20 cellular contexts compared by ENCODE assay signal in the genomic region with DNA sequence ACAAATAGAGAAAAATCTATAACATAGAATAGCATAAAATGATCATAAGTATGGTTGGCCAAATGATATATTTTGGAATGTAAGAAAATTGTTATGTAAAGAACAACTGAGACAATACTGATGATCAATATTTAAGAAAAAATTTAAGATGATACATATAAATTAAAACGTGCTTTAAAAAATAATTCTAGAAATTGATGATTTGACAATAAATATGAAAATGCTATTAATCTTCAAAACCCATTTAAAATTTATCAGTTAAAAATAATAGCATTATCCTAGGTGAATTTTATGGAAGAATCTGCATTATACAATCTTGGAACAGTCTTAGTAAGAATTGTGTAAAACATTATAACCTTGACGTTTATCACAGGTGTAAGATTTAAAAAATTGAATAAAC.
DNase-seq lines count a peak whose midpoint lies in the region; ATAC-seq, FAIRE-seq and TF ChIP-seq lines count a peak whose summit lies in the region.
"Had no signal": no experiment of that assay in that cellular context is flagged by ENCODE, and none has a peak within 500 bp of the region (broad histone marks: within the 10 kb centered on the region; RNA-seq: fewer than 3 reads in every experiment).

No MANE protein-coding gene starts in this region.

- H2AFZ ChIP-seq in HepG2 (ENCODE audit: low read length) = no peak overlapping the region
- H2AFZ ChIP-seq in K562 (ENCODE audit: low read depth, low read length) = no peak overlapping the region
- H2AFZ ChIP-seq: GM23338 had no signal

- no peak for DNase-seq in HepG2 (ENCODE audit: low spot score)
- no peak for DNase-seq in right lobe of liver
- DNase-seq in K562 (ENCODE audit: extremely low read depth in 1 of 4, low spot score in 3 of 4) = no peak
- DNase-seq in kidney = no peak
- no peak for DNase-seq in D341Med (ENCODE audit: low spot score)
- no peak for DNase-seq in NCI-H2171 (lab: John Stamatoyannopoulos, UW)
- DNase-seq: C1 segment of cervical spinal cord; Calu3; CD4-positive, alpha-beta memory T cell; COR-L47; DMS153; DND-41; GDM1; H9 had no signal

- TF ChIP-seq POLR2A in HepG2 (IDR thresholded peaks at IDR 0.05; ENCODE audit: insufficient read depth in 1 of 2, low read depth in 2 of 2, low read length in 2 of 2) = no peak
- no peak for TF ChIP-seq POLR2A in right lobe of liver (IDR thresholded peaks at IDR 0.05)
- no peak for TF ChIP-seq POLR2A in K562 (conservative IDR thresholded peaks at IDR 0.05)

- TF ChIP-seq EP300 in HepG2 (IDR thresholded peaks at IDR 0.05; ENCODE audit: low read depth in 2 of 2, low read length in 2 of 2) (no peak), HepG2 (CRISPR knock-in tag; IDR thresholded peaks at IDR 0.05; ENCODE audit: borderline replicate concordance) (no peak), K562 (IDR thresholded peaks at IDR 0.05; ENCODE audit: low read length) (no peak)

- H3K9ac ChIP-seq in HepG2 (ENCODE audit: insufficient read depth, low read depth, low read length) (no peak overlapping the region), K562 (ENCODE audit: insufficient read depth in 1 of 2, low read depth in 2 of 2, low read length in 2 of 2) (no peak overlapping the region), kidney (ENCODE audit: low read length in 2 of 2) (no peak overlapping the region)

- no peak overlapping the region for H3K27ac ChIP-seq in HepG2 (ENCODE audit: extremely low read length, insufficient read depth, low read length)
- no peak overlapping the region for H3K27ac ChIP-seq in right lobe of liver
- H3K27ac ChIP-seq in K562 (ENCODE audit: extremely low read depth, low read depth, low read length) = no peak overlapping the region
- no peak overlapping the region for H3K27ac ChIP-seq in kidney (ENCODE audit: low read depth in 2 of 2, low read length in 2 of 2)
- H3K27ac ChIP-seq: 22Rv1 had no signal

- ATAC-seq in HepG2 (no peak), right lobe of liver (no peak), K562 (no peak), HG03565 (IDR thresholded peaks at IDR 0.05; ENCODE audit: unreplicated experiment) (no peak)
- ATAC-seq: GM12878, HCT116 had no signal

- no peaks in the 10 kb centered on the region for H3K79me2 ChIP-seq in HepG2 (ENCODE audit: insufficient read depth, low read length)
- H3K79me2 ChIP-seq in K562 (ENCODE audit: control insufficient read depth, insufficient read depth, low read length) = no peaks in the 10 kb centered on the region

- TF ChIP-seq RAD21 in HepG2 (CRISPR knock-in tag; IDR thresholded peaks at IDR 0.05) (no peak), K562 (CRISPR knock-in tag; conservative IDR thresholded peaks at IDR 0.05 in 1 of 2, IDR thresholded peaks at IDR 0.05 in 1 of 2) (no peak)

- no peaks in the 10 kb centered on the region for H3K9me1 ChIP-seq in K562 (ENCODE audit: control insufficient read depth, insufficient read depth, low read length)

- in situ Hi-C loops in HepG2 (cut with HindIII; ENCODE audit: extremely low pct_ligation_motif_present, low pct_unique_long_range_greater_than_20kb) = no loop called here
- in situ Hi-C loops in K562 (cut with MboI) = no loop called here

- H3K4me1 ChIP-seq in HepG2 (ENCODE audit: insufficient read depth, low read length) = no peaks in the 10 kb centered on the region
- no peaks in the 10 kb centered on the region for H3K4me1 ChIP-seq in right lobe of liver
- no peaks in the 10 kb centered on the region for H3K4me1 ChIP-seq in K562 (replicated peaks in 1 of 2; ENCODE audit: control insufficient read depth in 2 of 2, insufficient read depth in 2 of 2, low read length in 2 of 2)
- H3K4me1 ChIP-seq in kidney (ENCODE audit: control insufficient read depth in 1 of 2, insufficient read depth in 1 of 2, low read depth in 1 of 2, low read length in 2 of 2) = no peaks in the 10 kb centered on the region

- POLR2A ChIA-PET in HepG2 (lab: Yijun Ruan, JAX) (no interaction called here), K562 (lab: Yijun Ruan, JAX) (no interaction called here)

- H3K36me3 ChIP-seq in HepG2 (replicated peaks in 1 of 2; ENCODE audit: control insufficient read depth in 1 of 2, insufficient read depth in 2 of 2, low read length in 2 of 2) (no peaks in the 10 kb centered on the region), right lobe of liver (no peaks in the 10 kb centered on the region), K562 (ENCODE audit: control insufficient read depth, insufficient read depth, low read length) (no peaks in the 10 kb centered on the region), kidney (ENCODE audit: control insufficient read depth in 1 of 2, insufficient read depth in 2 of 2, low read length in 2 of 2) (no peaks in the 10 kb centered on the region)

- H3K27me3 ChIP-seq in HepG2 (ENCODE audit: control insufficient read depth in 1 of 2, insufficient read depth in 2 of 2, low read length in 2 of 2) = no peaks in the 10 kb centered on the region
- no peaks in the 10 kb centered on the region for H3K27me3 ChIP-seq in right lobe of liver
- H3K27me3 ChIP-seq in K562 (ENCODE audit: control insufficient read depth in 2 of 2, insufficient read depth in 2 of 2, low read length in 2 of 2) = no peaks in the 10 kb centered on the region

- H3K4me2 ChIP-seq in HepG2 (ENCODE audit: low read depth, low read length) = no peak overlapping the region
- no peak overlapping the region for H3K4me2 ChIP-seq in K562 (ENCODE audit: insufficient read depth, low read length)
- H3K4me2 ChIP-seq: GM23338 had no signal

- H3K4me3 ChIP-seq in HepG2 (replicated peaks in 1 of 3; ENCODE audit: insufficient read depth in 1 of 3, low read depth in 2 of 3, low read length in 3 of 3) (no peak overlapping the region), right lobe of liver (no peak overlapping the region), K562 (no peak overlapping the region), kidney (ENCODE audit: low read length in 2 of 2) (no peak overlapping the region)
- H3K4me3 ChIP-seq: GM12878, GM23338 had no signal

- intact Hi-C loops in HepG2 (cut with micrococcal nuclease; ENCODE audit: unreplicated experiment) = no loop called here
- intact Hi-C loops in right lobe of liver (cut with DNase I) = no loop called here
- intact Hi-C loops in K562 (cut with micrococcal nuclease) = no loop called here
- intact Hi-C loops in kidney (cut with DNase I) = no loop called here

- CTCF ChIA-PET in HepG2 (lab: Yijun Ruan, JAX; ENCODE audit: low intra/inter-chr PET ratio, low total read pairs) = no interaction called here
- CTCF ChIA-PET in K562 (lab: Yijun Ruan, JAX; ENCODE audit: low intra/inter-chr PET ratio) = no interaction called here

- 1% methylated on average over 2 of the region's 2 CpGs for WGBS in HepG2 (ENCODE audit: low lambda C conversion rate)
- WGBS in right lobe of liver (ENCODE audit: insufficient coverage, low coverage, low lambda C conversion rate, missing lambda C conversion rate) = 33% methylated on average over 2 of the region's 2 CpGs
- 0% methylated on average over 2 of the region's 2 CpGs for WGBS in K562 (ENCODE audit: insufficient coverage, low coverage, missing lambda C conversion rate)

- FAIRE-seq in HepG2 (lab: Jason Lieb, UNC) (no peak), K562 (lab: Jason Lieb, UNC) (no peak), kidney (lab: Jason Lieb, UNC) (peak; percentile 47)
- FAIRE-seq: GM12878, GM19239 had no signal

- BruUV-seq in HepG2 (replicated peaks; lab: Mats Ljungman, UMichigan) (no TSS peak), K562 (replicated peaks; lab: Mats Ljungman, UMichigan) (no TSS peak)

- TF ChIP-seq CTCF in HepG2 (CRISPR knock-in tag; IDR thresholded peaks at IDR 0.05) (no peak), right lobe of liver (IDR thresholded peaks at IDR 0.05) (no peak), K562 (IDR thresholded peaks at IDR 0.05 in 2 of 3, conservative IDR thresholded peaks at IDR 0.05 in 1 of 3; ENCODE audit: insufficient read depth in 2 of 3, low read depth in 1 of 3, low read length in 3 of 3) (no peak), kidney (IDR thresholded peaks at IDR 0.05; ENCODE audit: borderline replicate concordance, extremely low read depth, insufficient read depth) (no peak)

- H4K20me1 ChIP-seq in HepG2 (ENCODE audit: insufficient read depth, low read length) = no peaks in the 10 kb centered on the region
- H4K20me1 ChIP-seq in K562 (replicated peaks; ENCODE audit: control insufficient read depth, insufficient read depth, low read length) = no peaks in the 10 kb centered on the region

- H3K9me3 ChIP-seq in HepG2 (ENCODE audit: low read length) (no peaks in the 10 kb centered on the region), right lobe of liver (no peaks in the 10 kb centered on the region), K562 (replicated peaks; ENCODE audit: control insufficient read depth, insufficient read depth, low read depth, low read length) (no peaks in the 10 kb centered on the region), kidney (ENCODE audit: control insufficient read depth in 1 of 2, low read length in 2 of 2) (no peaks in the 10 kb centered on the region)

TF ChIP-seq in HepG2, 621 proteins besides CTCF, POLR2A, EP300 and RAD21:
- TF ChIP-seq, protein P1, sequence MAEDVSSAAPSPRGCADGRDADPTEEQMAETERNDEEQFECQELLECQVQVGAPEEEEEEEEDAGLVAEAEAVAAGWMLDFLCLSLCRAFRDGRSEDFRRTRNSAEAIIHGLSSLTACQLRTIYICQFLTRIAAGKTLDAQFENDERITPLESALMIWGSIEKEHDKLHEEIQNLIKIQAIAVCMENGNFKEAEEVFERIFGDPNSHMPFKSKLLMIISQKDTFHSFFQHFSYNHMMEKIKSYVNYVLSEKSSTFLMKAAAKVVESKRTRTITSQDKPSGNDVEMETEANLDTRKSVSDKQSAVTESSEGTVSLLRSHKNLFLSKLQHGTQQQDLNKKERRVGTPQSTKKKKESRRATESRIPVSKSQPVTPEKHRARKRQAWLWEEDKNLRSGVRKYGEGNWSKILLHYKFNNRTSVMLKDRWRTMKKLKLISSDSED (CRISPR knock-in tag; IDR thresholded peaks at IDR 0.05) = no peak
- peak; percentile 45 to 83 for TF ChIP-seq MAFK (conservative IDR thresholded peaks at IDR 0.05 in 1 of 2, IDR thresholded peaks at IDR 0.05 in 1 of 2; ENCODE audit: low read length in 2 of 2)
- TF ChIP-seq MAFF (IDR thresholded peaks at IDR 0.05; ENCODE audit: low read depth, low read length) = peak; percentile 73; the same call in 1 of the 2 replicates

TF ChIP-seq in K562, 482 proteins besides CTCF, POLR2A, EP300 and RAD21 (continues in another document):
- TF ChIP-seq MAFG (tag; conservative IDR thresholded peaks at IDR 0.05) (peak; percentile 39; the same call in 1 of the 2 replicates), CREB3L1 (IDR thresholded peaks at IDR 0.05; ENCODE audit: borderline replicate concordance, low read depth) (no peak)

Comparison
In these comparisons a context has a peak if more than half of its experiments do, and no peak if none do; other contexts are left out.
1. Of the 241 proteins assayed by ChIP-seq in both HepG2 and K562: peak only in HepG2: MAFF and MAFK; only in K562: MAFG; in both: none; in neither: 238.